21 cellular contexts compared by ENCODE assay signal in the genomic region with DNA sequence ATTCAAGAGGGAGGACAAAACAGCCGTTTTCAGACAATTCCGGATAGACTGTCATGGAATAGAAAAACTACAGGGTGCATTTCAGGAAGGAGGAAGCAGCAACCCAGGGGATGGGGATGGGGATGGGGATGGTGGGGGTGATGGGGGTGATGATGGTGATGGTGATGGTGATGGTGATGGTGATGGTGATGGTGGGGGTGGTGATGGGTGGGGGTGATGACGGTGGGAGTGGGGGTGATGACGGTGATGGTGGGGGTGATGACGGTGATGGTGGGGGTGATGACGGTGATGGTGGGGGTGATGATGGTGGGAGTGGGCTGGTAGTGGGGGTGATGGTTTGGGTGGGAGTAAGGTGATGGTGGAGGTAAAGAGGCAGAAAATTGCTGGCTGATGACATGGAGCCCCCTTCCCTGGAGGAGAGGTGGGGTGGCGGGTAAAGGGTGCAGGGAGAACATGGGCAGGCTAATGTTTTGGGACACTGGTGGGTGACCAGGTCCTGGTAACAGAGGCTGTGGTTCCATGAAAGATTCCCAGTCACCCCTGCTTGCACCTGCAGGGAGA. TPM values are rescaled to one million over a fixed set of nuclear protein-coding genes. Genes with fewer than 3 reads are reported as not detected.
DNase-seq lines count a peak whose midpoint lies in the region; ATAC-seq and TF ChIP-seq lines count a peak whose summit lies in the region.
"Had no signal": no experiment of that assay in that cellular context is flagged by ENCODE, and none has a peak within 500 bp of the region (broad histone marks: within the 10 kb centered on the region; RNA-seq: fewer than 3 reads in every experiment).

No MANE protein-coding gene starts in this region.

- no peak for TF ChIP-seq POLR2A in HCT116 (IDR thresholded peaks at IDR 0.05; ENCODE audit: borderline replicate concordance, extremely low read depth, insufficient read depth, insufficient read length)

- no peak overlapping the region for H2AFZ ChIP-seq in HCT116 (ENCODE audit: low read depth, low read length, poor library complexity, severe bottlenecking)

- H4K20me1 ChIP-seq in HCT116 (ENCODE audit: insufficient read depth): no peaks in the 10 kb centered on the region

- H3K4me2 ChIP-seq in HCT116 (ENCODE audit: low read length): peak overlapping the region; percentile 89

- RAD21 ChIA-PET in HCT116 (lab: Charles Lee; ENCODE audit: low non-redundant PET in 1 of 2, low total read pairs in 2 of 2, uncharacterized antibody in 2 of 2, unreplicated experiment in 2 of 2): interaction anchor here (0.6 to 1.3 kb wide), 6 partner anchors 10 to 47 kb away, joined by 3 to 5 read pairs (median 4); a partner anchor contains a TSS

- H3K4me1 ChIP-seq in HCT116 (ENCODE audit: control insufficient read depth in 1 of 2, insufficient read depth in 2 of 2, low read length in 2 of 2) (peaks cover 22 to 43% of the 10 kb centered on the region in 2 experiments), RWPE2 (ENCODE audit: insufficient read depth, poor library complexity, severe bottlenecking) (peaks cover 47% of the 10 kb centered on the region), foreskin keratinocyte (peaks cover 19% of the 10 kb centered on the region), stomach smooth muscle (ENCODE audit: control insufficient read depth, insufficient read depth, low read length) (peaks cover 30% of the 10 kb centered on the region)

- CTCF ChIA-PET in HCT116 (lab: Charles Lee): interaction anchor here (0.9 to 1.7 kb wide), 4 partner anchors 33 to 61 kb away, joined by 3 to 13 read pairs (median 3); no protein-coding TSS in a partner anchor

- H3K36me3 ChIP-seq in HCT116 (ENCODE audit: control insufficient read depth in 1 of 2, insufficient read depth in 2 of 2, low read length in 2 of 2) (peaks cover 5 to 37% of the 10 kb centered on the region in 2 experiments; a peak in 2 of 4 replicates), RWPE2 (ENCODE audit: low read depth) (peaks cover 86% of the 10 kb centered on the region), stomach smooth muscle (ENCODE audit: control insufficient read depth in 2 of 2, insufficient read depth in 2 of 2, low read length in 2 of 2) (peaks cover 33 to 50% of the 10 kb centered on the region in 2 donors)

- H3K9ac ChIP-seq in HCT116 (ENCODE audit: low read length) (peak overlapping the region; percentile 74), stomach smooth muscle (ENCODE audit: low read length in 2 of 2) (no peak overlapping the region)

- ATAC-seq in HCT116: no peak
- ATAC-seq in RWPE2 (ENCODE audit: low read depth): no peak
- no peak for ATAC-seq in foreskin keratinocyte
- ATAC-seq in GM21576 (IDR thresholded peaks at IDR 0.05; ENCODE audit: unreplicated experiment): no peak
- ATAC-seq: T-helper 17 cell had no signal

- H3K79me2 ChIP-seq in HCT116 (ENCODE audit: insufficient read depth, low read length): peaks cover 26% of the 10 kb centered on the region

- H3K4me3 ChIP-seq in HCT116 (replicated peaks in 1 of 2; ENCODE audit: low read depth in 1 of 2, low read length in 2 of 2) (peak overlapping the region; percentile 19 to 52), RWPE2 (ENCODE audit: severe bottlenecking) (no peak overlapping the region), stomach smooth muscle (ENCODE audit: low read length in 2 of 2) (no peak overlapping the region)
- H3K4me3 ChIP-seq: mucosa of descending colon, SK-N-MC had no signal

- TF ChIP-seq CTCF in HCT116 (IDR thresholded peaks at IDR 0.05 in 2 of 3, conservative IDR thresholded peaks at IDR 0.05 in 1 of 3; ENCODE audit: borderline replicate concordance in 1 of 3, insufficient read depth in 1 of 3, low read depth in 2 of 3, low read length in 2 of 3) (no peak), RWPE2 (IDR thresholded peaks at IDR 0.05; ENCODE audit: poor library complexity, severe bottlenecking) (no peak), foreskin keratinocyte (conservative IDR thresholded peaks at IDR 0.05) (no peak)

- DNase-seq in HCT116 (ENCODE audit: low read depth, low spot score): no peak
- DNase-seq in RWPE2 (ENCODE audit: low spot score): no peak
- DNase-seq in foreskin keratinocyte: no peak
- DNase-seq in stimulated activated CD4-positive, alpha-beta T cell treated with anti-CD3 and anti-CD28 coated beads, Interleukin-4, amount 100 ng/mL, for 1 hour: no peak
- DNase-seq in NCI-H526 treated with DMSO at 0.1 percent for 48 hours (lab: John Stamatoyannopoulos, UW): no peak
- DNase-seq: activated CD4-positive, alpha-beta T cell treated with anti-CD3 and anti-CD28 coated beads, Interleukin-2, amount 50 U/mL, for 1 hour; activated naive CD8-positive, alpha-beta T cell treated with anti-CD3 and anti-CD28 coated beads, Interleukin-2, amount 10 ng/mL, durations not matched to agents 7 days and 5 days; AML-193; CD8-positive, alpha-beta memory T cell; effector CD8-positive, alpha-beta T cell; GF-D8; Kasumi-1; left colon; mucosa of descending colon; NCI-H1048; NCI-H1930; NK-92 treated with Interleukin-12 subunit alpha and Interleukin-12 subunit beta, amount 100 ng/mL, for 24 hours; T-helper 17 cell had no signal

- no TSS peak for BruUV-seq in HCT116 (replicated peaks; lab: Mats Ljungman, UMichigan)

- H3K27ac ChIP-seq in HCT116 (ENCODE audit: low read depth, low read length) (peak overlapping the region; percentile 99), RWPE2 (ENCODE audit: poor library complexity, severe bottlenecking) (peak overlapping the region; percentile 99), foreskin keratinocyte (peak overlapping the region; percentile 68), stomach smooth muscle (ENCODE audit: low read length) (peak overlapping the region; percentile 37)
- H3K27ac ChIP-seq: SK-N-MC had no signal

- no peaks in the 10 kb centered on the region for H3K9me3 ChIP-seq in HCT116 (ENCODE audit: control insufficient read depth in 1 of 2, insufficient read depth in 1 of 2, low read depth in 1 of 2, low read length in 2 of 2)
- no peaks in the 10 kb centered on the region for H3K9me3 ChIP-seq in RWPE2 (ENCODE audit: severe bottlenecking)
- no peaks in the 10 kb centered on the region for H3K9me3 ChIP-seq in stomach smooth muscle (ENCODE audit: control insufficient read depth in 2 of 2, low read length in 2 of 2)
- H3K9me3 ChIP-seq: mucosa of descending colon had no signal

- no peaks in the 10 kb centered on the region for H3K9me2 ChIP-seq in HCT116 (ENCODE audit: insufficient read depth)

- no peak for TF ChIP-seq RAD21 in HCT116 (IDR thresholded peaks at IDR 0.05; ENCODE audit: low read depth)

- POLR2A ChIA-PET in HCT116 (lab: Charles Lee): interaction anchor here (0.7 to 2.0 kb wide), 3 partner anchors 14 to 19 kb away, joined by 4 to 12 read pairs (median 6); a partner anchor contains a TSS

- intact Hi-C loops in HCT116 (cut with micrococcal nuclease): loop anchor here (1.0 kb wide), 1 partner anchor 10 kb away; no protein-coding TSS in a partner anchor

- H3K27me3 ChIP-seq in HCT116 (ENCODE audit: insufficient read depth, low read length) (no peaks in the 10 kb centered on the region), RWPE2 (ENCODE audit: insufficient read depth, poor library complexity, severe bottlenecking) (no peaks in the 10 kb centered on the region), foreskin keratinocyte (no peaks in the 10 kb centered on the region), stomach smooth muscle (ENCODE audit: control insufficient read depth in 1 of 2, insufficient read depth in 2 of 2, low read length in 2 of 2) (no peaks in the 10 kb centered on the region)

TF ChIP-seq in HCT116, 20 proteins besides CTCF, POLR2A, EP300 and RAD21:
- TF ChIP-seq SIN3A (IDR thresholded peaks at IDR 0.05; ENCODE audit: low read depth) (no peak), CEBPB (IDR thresholded peaks at IDR 0.05; ENCODE audit: low read depth) (no peak), ELF1 (IDR thresholded peaks at IDR 0.05; ENCODE audit: borderline replicate concordance, low read depth) (no peak), EZH2 (IDR thresholded peaks at IDR 0.05) (no peak), CBX3 (IDR thresholded peaks at IDR 0.05; ENCODE audit: low read depth) (no peak), EZH2phosphoT487 (IDR thresholded peaks at IDR 0.05; ENCODE audit: borderline replicate concordance) (no peak), YY1 (IDR thresholded peaks at IDR 0.05; ENCODE audit: extremely low read depth, insufficient replicate concordance, low read depth, low read length) (no peak)
TF ChIP-seq in HCT116: peak in this region for 0.

RNA-seq across cellular contexts. Expression of a gene that starts 17.5 kb away (rescaled TPM):
- total RNA-seq in HCT116 (2021; ENCODE audit: unreplicated experiment): 321 TPM
- 190 and 217 TPM in 2 replicates for polyA plus RNA-seq in HCT116 (2012)
- 72.6 and 87.7 TPM in 2 replicates for total RNA-seq in foreskin keratinocyte
- 62.3 and 75.3 TPM in 2 replicates for polyA plus RNA-seq in foreskin keratinocyte
- polyA plus RNA-seq: CD8-positive, alpha-beta memory T cell had no signal

RNA-seq across cellular contexts. Expression of a gene that starts 37.3 kb away (rescaled TPM):
- total RNA-seq in HCT116 (2021; ENCODE audit: unreplicated experiment) (2,488 TPM), foreskin keratinocyte (1,147 and 1,424 TPM in 2 replicates)
- polyA plus RNA-seq in HCT116 (2012): 5,598 and 10,032 TPM in 2 replicates
- polyA plus RNA-seq in foreskin keratinocyte: 3,116 and 3,644 TPM in 2 replicates

RNA-seq across cellular contexts. Expression of a gene that starts 46.8 kb away (rescaled TPM):
- total RNA-seq in HCT116 (2021; ENCODE audit: unreplicated experiment): 158 TPM
- polyA plus RNA-seq in HCT116 (2012): 196 and 200 TPM in 2 replicates
- total RNA-seq in foreskin keratinocyte: 176 and 180 TPM in 2 replicates
- polyA plus RNA-seq in foreskin keratinocyte: 223 and 226 TPM in 2 replicates

RNA-seq across cellular contexts. Expression of a gene that starts 57.5 kb away (rescaled TPM):
- 8.9 TPM for total RNA-seq in HCT116 (2021; ENCODE audit: unreplicated experiment)
- polyA plus RNA-seq in HCT116 (2012): 8.1 and 9.5 TPM in 2 replicates
- total RNA-seq in foreskin keratinocyte: 6.2 and 7.1 TPM in 2 replicates
- polyA plus RNA-seq in foreskin keratinocyte: 5.7 and 5.8 TPM in 2 replicates

Comparison
In these comparisons a context has a peak if more than half of its experiments do, and no peak if none do; other contexts are left out.
1. H3K27ac ChIP-seq: peak in every context shown above with its lines; median percentile 99 in HCT116; 99 in RWPE2; 68 in foreskin keratinocyte; 37 in stomach smooth muscle.
2. H3K4me3 ChIP-seq: peak in HCT116 (2 of 2); none in RWPE2 (single experiment) and stomach smooth muscle (0 of 2).